In genomic region chr2:11829947-11830707, GRCh38 we compare ENCODE assay signal across 8 cellular contexts.
DNase-seq lines count a peak whose midpoint lies in the region; ATAC-seq and TF ChIP-seq lines count a peak whose summit lies in the region.

No MANE protein-coding gene starts in this region.

- peaks cover 5% of the 10 kb centered on the region; the same call in 1 of the 2 replicates for H3K9me3 ChIP-seq in DOHH2 (ENCODE audit: control insufficient read depth, insufficient read depth, low read length)
- H3K9me3 ChIP-seq in HUES64 (ENCODE audit: insufficient read depth, low read depth, low read length) = 0 out of 2 replicates have a peak, but pooled peaks cover 2% of the 10 kb centered on the region
- H3K9me3 ChIP-seq in upper lobe of left lung = peaks cover 0 to 9% (median 4%) of the 10 kb centered on the region in 4 donors

- peak in 1 of 4 donors; percentile 53 for TF ChIP-seq EP300 in upper lobe of left lung (IDR thresholded peaks at IDR 0.05)

- peak; percentile 79 for ATAC-seq in GM21528 (IDR thresholded peaks at IDR 0.05; ENCODE audit: low FRiP score, unreplicated experiment)
- ATAC-seq in omental fat pad (ENCODE audit: low FRiP score) = peak; percentile 92
- ATAC-seq in upper lobe of left lung (ENCODE audit: low FRiP score in 2 of 2) = peak; percentile 90 to 93

- WGBS in HUES64 = 8% methylated on average over 13 of the region's 17 CpGs
- WGBS in upper lobe of left lung, 2 donors = 2 to 5% methylated on average over 6 to 17 of the region's 17 CpGs

- H3K4me3 ChIP-seq in DOHH2 (ENCODE audit: low read length) (peak overlapping the region; percentile 72), HUES64 (ENCODE audit: low read length) (peak overlapping the region; percentile 23; the same call in 1 of the 2 replicates), upper lobe of left lung (peak overlapping the region in 3 of 4 donors; percentile 18 to 41 (median 33))

- TF ChIP-seq CTCF in DOHH2 (IDR thresholded peaks at IDR 0.05; ENCODE audit: low read depth, low read length, poor library complexity, severe bottlenecking) (no peak), omental fat pad (IDR thresholded peaks at IDR 0.05) (no peak), upper lobe of left lung (IDR thresholded peaks at IDR 0.05) (peak in 3 of 6 experiments; percentile 3 to 39 (median 16))

- peak overlapping the region; percentile 95 for H3K4me2 ChIP-seq in DOHH2 (ENCODE audit: low read length)

- H3K36me3 ChIP-seq in DOHH2 (ENCODE audit: control insufficient read depth, low read length) (peaks cover under 1% of the 10 kb centered on the region; the same call in 1 of the 2 replicates), HUES64 (ENCODE audit: insufficient read depth, low read length) (peaks cover 2% of the 10 kb centered on the region; the same call in 1 of the 2 replicates), upper lobe of left lung (peaks cover 0 to 20% (median 4%) of the 10 kb centered on the region in 4 donors)

- H3K79me2 ChIP-seq in DOHH2 (ENCODE audit: control insufficient read depth, low read length) = no peaks in the 10 kb centered on the region

- no peak for TF ChIP-seq POLR2A in upper lobe of left lung (IDR thresholded peaks at IDR 0.05)

- H3K4me1 ChIP-seq in DOHH2 (ENCODE audit: control insufficient read depth, low read length) (peaks cover 61% of the 10 kb centered on the region), HUES64 (ENCODE audit: insufficient read depth, low read length) (peaks cover 24% of the 10 kb centered on the region), upper lobe of left lung (peaks cover 22 to 25% (median 23%) of the 10 kb centered on the region in 4 donors)

- DNase-seq in RPMI8226 (peak; percentile 74), glomerular endothelial cell (ENCODE audit: extremely low read depth, low read depth, low spot score) (peak; percentile 85), omental fat pad (ENCODE audit: low spot score) (no peak), upper lobe of left lung (peak; percentile 60 to 79)
- DNase-seq in activated naive CD4-positive, alpha-beta T cell treated with anti-CD3 and anti-CD28 coated beads, Interleukin-2, amount 50 U/mL, for 16 hours = peak; percentile 44

- no peaks in the 10 kb centered on the region for H3K9me2 ChIP-seq in DOHH2 (replicated peaks; ENCODE audit: control insufficient read depth, low read length)

- no peaks in the 10 kb centered on the region for H4K20me1 ChIP-seq in DOHH2 (ENCODE audit: control insufficient read depth, insufficient read depth, low read depth, low read length)

- H3K27ac ChIP-seq in DOHH2 (ENCODE audit: low read depth, low read length) (peak overlapping the region; percentile 91), HUES64 (ENCODE audit: low read depth, low read length) (peak overlapping the region; percentile 89), upper lobe of left lung (peak overlapping the region; percentile 69 to 79 (median 72))

- peak overlapping the region; percentile 66 for H3K9ac ChIP-seq in HUES64 (ENCODE audit: low read depth, low read length)

- H3K27me3 ChIP-seq in DOHH2 (ENCODE audit: control insufficient read depth, low read length) (no peaks in the 10 kb centered on the region), HUES64 (ENCODE audit: insufficient read depth, low read length) (no peaks in the 10 kb centered on the region), upper lobe of left lung (no peaks in the 10 kb centered on the region)

- peaks cover 11% of the 10 kb centered on the region for H3F3A ChIP-seq in DOHH2 (ENCODE audit: control insufficient read depth, insufficient read depth)
